18 cellular contexts compared by ENCODE assay signal in genomic region chr2:191064590-191064989, GRCh38. TPM values are rescaled to one million over a fixed set of nuclear protein-coding genes. Genes with fewer than 3 reads are reported as not detected.
DNase-seq lines count a peak whose midpoint lies in the region; ATAC-seq, FAIRE-seq and TF ChIP-seq lines count a peak whose summit lies in the region.
"Had no signal": no experiment of that assay in that cellular context is flagged by ENCODE, and none has a peak within 500 bp of the region (broad histone marks: within the 10 kb centered on the region; RNA-seq: fewer than 3 reads in every experiment).

No MANE protein-coding gene starts in this region.

- H3K4me1 ChIP-seq in K562 (replicated peaks in 1 of 2; ENCODE audit: control insufficient read depth in 2 of 2, insufficient read depth in 2 of 2, low read length in 2 of 2) = no peaks in the 10 kb centered on the region
- H3K4me1 ChIP-seq: adrenal gland, left ventricle myocardium inferior had no signal

- peaks cover 49% of the 10 kb centered on the region for H3K36me3 Mint-ChIP-seq in activated CD4-positive, alpha-beta T cell treated with anti-CD3 and anti-CD28 coated beads for 36 hours (ENCODE audit: low read depth)

- H3K27me3 ChIP-seq in K562 (ENCODE audit: control insufficient read depth in 2 of 2, insufficient read depth in 2 of 2, low read length in 2 of 2) = no peaks in the 10 kb centered on the region
- no peaks in the 10 kb centered on the region for H3K27me3 ChIP-seq in MG63
- H3K27me3 ChIP-seq: adrenal gland, tibial artery had no signal

- no peak overlapping the region for H3K9ac ChIP-seq in K562 (ENCODE audit: insufficient read depth in 1 of 2, low read depth in 2 of 2, low read length in 2 of 2)

- H3K9me3 Mint-ChIP-seq in activated CD4-positive, alpha-beta T cell treated with anti-CD3 and anti-CD28 coated beads for 36 hours (ENCODE audit: low read depth) = no peaks in the 10 kb centered on the region

- H3K4me3 ChIP-seq in K562 (no peak overlapping the region), MG63 (no peak overlapping the region)
- H3K4me3 ChIP-seq: adrenal gland, left ventricle myocardium inferior, tibial artery had no signal

- H3K9me3 ChIP-seq in K562 (replicated peaks; ENCODE audit: control insufficient read depth, insufficient read depth, low read depth, low read length) (no peaks in the 10 kb centered on the region), MG63 (no peaks in the 10 kb centered on the region)
- H3K9me3 ChIP-seq: adrenal gland, left ventricle myocardium inferior, tibial artery had no signal

- no peaks in the 10 kb centered on the region for H4K20me1 ChIP-seq in K562 (replicated peaks; ENCODE audit: control insufficient read depth, insufficient read depth, low read length)

- no peaks in the 10 kb centered on the region for H3K79me2 ChIP-seq in K562 (ENCODE audit: control insufficient read depth, insufficient read depth, low read length)

- no peak overlapping the region for H3K27ac ChIP-seq in K562 (ENCODE audit: extremely low read depth, low read depth, low read length)
- H3K27ac ChIP-seq: adrenal gland, left ventricle myocardium inferior, tibial artery, VCaP had no signal

- peak; percentile 33 for ATAC-seq in activated CD4-positive, alpha-beta T cell treated with anti-CD3 and anti-CD28 coated beads for 36 hours
- ATAC-seq in K562 (no peak), SK-N-SH treated with all-trans-retinoic acid at 6 μM for 48 hours (no peak)
- peak; percentile 56 for ATAC-seq in stimulated activated naive CD8-positive, alpha-beta T cell treated with anti-CD3 and anti-CD28 coated beads, Interleukin-15, Interleukin-2, amounts not matched to agents 100 U/mL and 50 U/mL, for 24 hours

- H3K27ac Mint-ChIP-seq in activated CD4-positive, alpha-beta T cell treated with anti-CD3 and anti-CD28 coated beads for 36 hours = peak overlapping the region; percentile 75

- intact Hi-C loops in activated CD4-positive, alpha-beta T cell treated with anti-CD3 and anti-CD28 coated beads for 36 hours (cut with DNase I, micrococcal nuclease) = no loop called here
- intact Hi-C loops in K562 (cut with micrococcal nuclease) = no loop called here

- TF ChIP-seq EP300 in K562 (IDR thresholded peaks at IDR 0.05; ENCODE audit: low read length) = no peak

- CTCF ChIA-PET in activated CD4-positive, alpha-beta T cell treated with anti-CD3 and anti-CD28 coated beads for 36 hours (lab: Charles Lee) = interaction anchor here (0.6 to 7.6 kb wide), 7 partner anchors 13 to 744 kb away, joined by 3 to 90 read pairs (median 3); no protein-coding TSS in a partner anchor
- CTCF ChIA-PET in K562 (lab: Yijun Ruan, JAX; ENCODE audit: low intra/inter-chr PET ratio) = no interaction called here

- H3K36me3 ChIP-seq in K562 (ENCODE audit: control insufficient read depth, insufficient read depth, low read length) = no peaks in the 10 kb centered on the region
- no peaks in the 10 kb centered on the region for H3K36me3 ChIP-seq in MG63
- H3K36me3 ChIP-seq: adrenal gland, left ventricle myocardium inferior, tibial artery had no signal

- H2AFZ ChIP-seq in K562 (ENCODE audit: low read depth, low read length) = no peak overlapping the region

- DNase-seq in activated CD4-positive, alpha-beta T cell treated with anti-CD3 and anti-CD28 coated beads for 36 hours = peak; percentile 18
- DNase-seq in activated CD4-positive, alpha-beta T cell treated with anti-CD3 and anti-CD28 coated beads, Interleukin-2, amount 50 U/mL, for 1 hour = no peak
- peak; percentile 71 for DNase-seq in activated CD8-positive, alpha-beta memory T cell treated with anti-CD3 and anti-CD28 coated beads for 24 hours
- DNase-seq in K562 (ENCODE audit: extremely low read depth in 1 of 4, low spot score in 3 of 4) (no peak), NCI-H2196 treated with DMSO at 0.1 percent for 48 hours (lab: John Stamatoyannopoulos, UW; ENCODE audit: unreplicated experiment) (no peak), MG63 (no peak)
- DNase-seq in stimulated activated naive CD8-positive, alpha-beta T cell treated with anti-CD3 and anti-CD28 coated beads, Interleukin-15, Interleukin-2, amounts not matched to agents 100 U/mL and 50 U/mL, for 24 hours = peak; percentile 51
- DNase-seq: adrenal gland, Calu3, hippocampal formation, left ventricle myocardium inferior, NCI-H187 treated with DMSO at 0.1 percent for 48 hours, NCI-H748 treated with DMSO at 0.1 percent for 48 hours, SHP77, tibial artery had no signal

- BruUV-seq in K562 (replicated peaks; lab: Mats Ljungman, UMichigan) = no TSS peak

- TF ChIP-seq POLR2A in K562 (conservative IDR thresholded peaks at IDR 0.05) = no peak

- H3K4me3 Mint-ChIP-seq in activated CD4-positive, alpha-beta T cell treated with anti-CD3 and anti-CD28 coated beads for 36 hours = peak overlapping the region; percentile 53

- POLR2A ChIA-PET in activated CD4-positive, alpha-beta T cell treated with anti-CD3 and anti-CD28 coated beads for 36 hours (lab: Charles Lee) = no interaction called here
- POLR2A ChIA-PET in K562 (lab: Yijun Ruan, JAX) = no interaction called here

- H3K27me3 Mint-ChIP-seq in activated CD4-positive, alpha-beta T cell treated with anti-CD3 and anti-CD28 coated beads for 36 hours = no peaks in the 10 kb centered on the region

- 7% methylated on average over 9 of the region's 9 CpGs for WGBS in K562 (ENCODE audit: insufficient coverage, low coverage, missing lambda C conversion rate)

- TF ChIP-seq CTCF in K562 (IDR thresholded peaks at IDR 0.05 in 2 of 3, conservative IDR thresholded peaks at IDR 0.05 in 1 of 3; ENCODE audit: insufficient read depth in 2 of 3, low read depth in 1 of 3, low read length in 3 of 3) = no peak

- H3K4me1 Mint-ChIP-seq in activated CD4-positive, alpha-beta T cell treated with anti-CD3 and anti-CD28 coated beads for 36 hours = peaks cover 71% of the 10 kb centered on the region

- no peak for TF ChIP-seq RAD21 in K562 (CRISPR knock-in tag; conservative IDR thresholded peaks at IDR 0.05 in 1 of 2, IDR thresholded peaks at IDR 0.05 in 1 of 2)

- H3K4me2 ChIP-seq in K562 (ENCODE audit: insufficient read depth, low read length) = no peak overlapping the region

- FAIRE-seq in K562 (lab: Jason Lieb, UNC) = no peak
- FAIRE-seq: A204.1 had no signal

- H3K9me1 ChIP-seq in K562 (ENCODE audit: control insufficient read depth, insufficient read depth, low read length) = no peaks in the 10 kb centered on the region

- in situ Hi-C loops in K562 (cut with MboI) = no loop called here

TF ChIP-seq in K562, 482 proteins besides CTCF, POLR2A, EP300 and RAD21 (continues in another document):
- no peak for TF ChIP-seq THAP12 (CRISPR knock-in tag; IDR thresholded peaks at IDR 0.05)

TF ChIP-seq in SK-N-SH treated with all-trans-retinoic acid at 6 μM for 48 hours, 23 proteins besides CTCF, POLR2A, EP300 and RAD21 (continues in another document):
- TF ChIP-seq SNAI2 (CRISPR knock-in tag; IDR thresholded peaks at IDR 0.05) = no peak
- TF ChIP-seq GLIS3 (CRISPR knock-in tag; IDR thresholded peaks at IDR 0.05) = no peak
- TF ChIP-seq CSDC2 (CRISPR knock-in tag; IDR thresholded peaks at IDR 0.05) = no peak
- TF ChIP-seq PATZ1 (CRISPR knock-in tag; IDR thresholded peaks at IDR 0.05; ENCODE audit: borderline replicate concordance) = no peak
- no peak for TF ChIP-seq TOX (CRISPR knock-in tag; IDR thresholded peaks at IDR 0.05; ENCODE audit: borderline replicate concordance)
- no peak for TF ChIP-seq ISL1 (CRISPR knock-in tag; IDR thresholded peaks at IDR 0.05)
- no peak for TF ChIP-seq ZNF70 (CRISPR knock-in tag; IDR thresholded peaks at IDR 0.05)
- no peak for TF ChIP-seq ZFP3 (CRISPR knock-in tag; IDR thresholded peaks at IDR 0.05)

RNA-seq across cellular contexts. Expression of gene STAT1, which starts 50.6 kb away (rescaled TPM):
- 100 to 1,000 TPM; 317 to 343 TPM for total RNA-seq in activated CD4-positive, alpha-beta T cell treated with anti-CD3 and anti-CD28 coated beads for 36 hours
- 23.7 and 38.9 TPM in 2 replicates for total RNA-seq in K562 (2011; cell fraction: chromatin; rRNA removed; ENCODE audit: low replicate concordance)
- total RNA-seq in K562 (2011; cell fraction: nucleolus; rRNA removed) = 18.3 TPM in 2 replicates
- total RNA-seq in K562 (2011; cell fraction: nucleoplasm; rRNA removed) = 21.9 and 25.7 TPM in 2 replicates
- total RNA-seq in K562 (2014; rRNA removed) = 19.3 and 25.5 TPM in 2 replicates
- total RNA-seq in K562 (2014; rRNA removed; fragmentation: Illumina TruSeq; extraction: Trizol) = 26.8 and 29.8 TPM in 2 replicates
- total RNA-seq in K562 (2015; rRNA removed; fragmentation: Illumina TruSeq; extraction: Trizol) = 32.2 and 33.4 TPM in 2 replicates
- 31.8 and 34.4 TPM in 2 replicates for total RNA-seq in K562 (2021)
- 21.1 and 28.1 TPM in 2 replicates for polyA plus RNA-seq in K562 (2011; rRNA removed)
- 13.5 and 14.5 TPM in 2 replicates for polyA plus RNA-seq in K562 (2011; cell fraction: cytosol; rRNA removed)
- 22.4 and 26.8 TPM in 2 replicates for polyA plus RNA-seq in K562 (2011; cell fraction: nucleus; rRNA removed)
- 24.5 and 30.2 TPM in 2 replicates for polyA plus RNA-seq in K562 (2012)
- polyA plus RNA-seq in K562 (2014; fragmentation: Illumina TruSeq; extraction: Trizol) = 26.3 and 31.0 TPM in 2 replicates
- 1 to 10 TPM; 8.7 to 8.8 TPM for polyA plus RNA-seq in K562 (2014; fragmentation: Nextera tagmentation; extraction: Ambion mirVana)
- polyA plus RNA-seq in K562 (2014; rRNA removed) = 20.8 and 24.4 TPM in 2 replicates
- polyA minus RNA-seq in K562 (2011; rRNA and poly(A)+ RNA removed) = 37.2 and 48.2 TPM in 2 replicates
- polyA minus RNA-seq in K562 (2011; cell fraction: cytosol; rRNA and poly(A)+ RNA removed) = 15.6 and 40.9 TPM in 2 replicates
- polyA minus RNA-seq in K562 (2011; cell fraction: nucleus; rRNA and poly(A)+ RNA removed) = 27.1 and 29.4 TPM in 2 replicates
- 143 and 165 TPM in 2 replicates for total RNA-seq in MG63 (2014; rRNA removed; shearing (Covaris generic); ENCODE audit: low replicate concordance)

Comparison
In these comparisons a context has a peak if more than half of its experiments do, and no peak if none do; other contexts are left out.
1. DNase-seq: peak in activated CD4-positive, alpha-beta T cell treated with anti-CD3 and anti-CD28 coated beads for 36 hours (single experiment), activated CD8-positive, alpha-beta memory T cell treated with anti-CD3 and anti-CD28 coated beads for 24 hours (single experiment) and stimulated activated naive CD8-positive, alpha-beta T cell treated with anti-CD3 and anti-CD28 coated beads, Interleukin-15, Interleukin-2, amounts not matched to agents 100 U/mL and 50 U/mL, for 24 hours (single experiment); none in activated CD4-positive, alpha-beta T cell treated with anti-CD3 and anti-CD28 coated beads, Interleukin-2, amount 50 U/mL, for 1 hour (single experiment), K562 (0 of 4), NCI-H2196 treated with DMSO at 0.1 percent for 48 hours (single experiment) and MG63 (single experiment).
2. ATAC-seq: peak in activated CD4-positive, alpha-beta T cell treated with anti-CD3 and anti-CD28 coated beads for 36 hours (single experiment) and stimulated activated naive CD8-positive, alpha-beta T cell treated with anti-CD3 and anti-CD28 coated beads, Interleukin-15, Interleukin-2, amounts not matched to agents 100 U/mL and 50 U/mL, for 24 hours (single experiment); none in K562 (single experiment) and SK-N-SH treated with all-trans-retinoic acid at 6 μM for 48 hours (single experiment).